Comparison of ENCODE assay signal across 16 cellular contexts in genomic region chr10:32023264-32023663, GRCh38. TPM values are rescaled to one million over a fixed set of nuclear protein-coding genes. Genes with fewer than 3 reads are reported as not detected.
A peak's percentile ranks its signal among the peaks of the same experiment; 100 is the strongest.
DNase-seq lines count a peak whose midpoint lies in the region; ATAC-seq, FAIRE-seq and TF ChIP-seq lines count a peak whose summit lies in the region.
"Had no signal": no experiment of that assay in that cellular context is flagged by ENCODE, and none has a peak within 500 bp of the region (broad histone marks: within the 10 kb centered on the region; RNA-seq: fewer than 3 reads in every experiment).

No MANE protein-coding gene starts in this region.

- POLR2A ChIA-PET in HepG2 (lab: Yijun Ruan, JAX) = interaction anchor here (1.0 kb wide), 1 partner anchor 36 kb away, joined by 3 read pairs; no protein-coding TSS in a partner anchor

- H3K4me3 ChIP-seq in HepG2 (replicated peaks in 1 of 3; ENCODE audit: insufficient read depth in 1 of 3, low read depth in 2 of 3, low read length in 3 of 3) (peak overlapping the region in 2 of 3 experiments; percentile 5 to 11; a peak in 1 of 6 replicates), right lobe of liver (no peak overlapping the region)
- H3K4me3 ChIP-seq: dorsolateral prefrontal cortex, psoas muscle, spleen had no signal

- 6% methylated on average over 1 of the region's 1 CpG for WGBS in HepG2 (ENCODE audit: low lambda C conversion rate)
- 17% methylated on average over 1 of the region's 1 CpG for WGBS in right lobe of liver (ENCODE audit: insufficient coverage, low coverage, low lambda C conversion rate, missing lambda C conversion rate)

- H3K27ac Mint-ChIP-seq in IgD-negative memory B cell (peak overlapping the region in 2 of 3 donors; percentile 17 to 44), immature natural killer cell (peak overlapping the region in 4 of 6 donors; percentile 9 to 52 (median 32))

- H3K36me3 ChIP-seq in HepG2 (replicated peaks in 1 of 2; ENCODE audit: control insufficient read depth in 1 of 2, insufficient read depth in 2 of 2, low read length in 2 of 2) (peaks cover 14 to 75% of the 10 kb centered on the region in 2 experiments), right lobe of liver (peaks cover 8 to 78% (median 37%) of the 10 kb centered on the region in 4 donors)

- no peak overlapping the region for H2AFZ ChIP-seq in HepG2 (ENCODE audit: low read length)

- no peak; a peak in 1 of 4 replicates for TF ChIP-seq EP300 in HepG2 (IDR thresholded peaks at IDR 0.05; ENCODE audit: low read depth in 2 of 2, low read length in 2 of 2)
- no peak for TF ChIP-seq EP300 in HepG2 (CRISPR knock-in tag; IDR thresholded peaks at IDR 0.05; ENCODE audit: borderline replicate concordance)

- H3K9ac ChIP-seq in HepG2 (ENCODE audit: insufficient read depth, low read depth, low read length) = peak overlapping the region; percentile 7; the same call in 1 of the 2 replicates

- peaks cover 4 to 8% (median 5%) of the 10 kb centered on the region in 3 donors for H3K4me1 Mint-ChIP-seq in IgD-negative memory B cell
- H3K4me1 Mint-ChIP-seq in immature natural killer cell = peaks cover 1 to 15% of the 10 kb centered on the region in 2 donors

- H3K27me3 Mint-ChIP-seq in IgD-negative memory B cell (no peaks in the 10 kb centered on the region), immature natural killer cell (ENCODE audit: low read depth in 3 of 3) (no peaks in the 10 kb centered on the region)

- TF ChIP-seq POLR2A in HepG2 (IDR thresholded peaks at IDR 0.05; ENCODE audit: insufficient read depth in 1 of 2, low read depth in 2 of 2, low read length in 2 of 2) (no peak), right lobe of liver (IDR thresholded peaks at IDR 0.05) (no peak)

- TF ChIP-seq CTCF in HepG2 (CRISPR knock-in tag; IDR thresholded peaks at IDR 0.05) (no peak), right lobe of liver (IDR thresholded peaks at IDR 0.05) (no peak)

- in situ Hi-C loops in HepG2 (cut with HindIII; ENCODE audit: extremely low pct_ligation_motif_present, low pct_unique_long_range_greater_than_20kb) = no loop called here

- peaks cover 35% of the 10 kb centered on the region for H3K4me1 ChIP-seq in HepG2 (ENCODE audit: insufficient read depth, low read length)
- no peaks in the 10 kb centered on the region for H3K4me1 ChIP-seq in right lobe of liver
- H3K4me1 ChIP-seq: psoas muscle had no signal

- H3K9me3 Mint-ChIP-seq in IgD-negative memory B cell (no peaks in the 10 kb centered on the region), immature natural killer cell (no peaks in the 10 kb centered on the region)
- H3K9me3 Mint-ChIP-seq: activated naive CD4-positive, alpha-beta T cell treated with anti-CD3 and anti-CD28 coated beads, Interleukin-2, amount 50 U/mL, for 72 hours had no signal

- H3K4me3 Mint-ChIP-seq in IgD-negative memory B cell = no peak overlapping the region
- H3K4me3 Mint-ChIP-seq in immature natural killer cell = no peak overlapping the region

- peak; percentile 72 for ATAC-seq in HepG2
- no peak for ATAC-seq in right lobe of liver
- no peak for ATAC-seq in HG02981 (IDR thresholded peaks at IDR 0.05; ENCODE audit: unreplicated experiment)
- ATAC-seq: activated naive CD4-positive, alpha-beta T cell treated with anti-CD3 and anti-CD28 coated beads, Interleukin-2, amount 50 U/mL, for 72 hours; left ventricle myocardium superior; psoas muscle had no signal

- CTCF ChIA-PET in HepG2 (lab: Yijun Ruan, JAX; ENCODE audit: low intra/inter-chr PET ratio, low total read pairs) = no interaction called here

- peak; percentile 83 for FAIRE-seq in HepG2 (lab: Jason Lieb, UNC)

- peak overlapping the region; percentile 56 for H3K4me2 ChIP-seq in HepG2 (ENCODE audit: low read depth, low read length)

- DNase-seq in HepG2 (ENCODE audit: low spot score) = peak; percentile 40
- no peak for DNase-seq in right lobe of liver
- DNase-seq in immature natural killer cell = no peak
- DNase-seq in DMS114 treated with DMSO at 0.1 percent for 48 hours (lab: John Stamatoyannopoulos, UW; ENCODE audit: unreplicated experiment) = no peak
- DNase-seq in occipital lobe (lab: John Stamatoyannopoulos, UW) = no peak
- DNase-seq: DMS153, dorsolateral prefrontal cortex, Karpas-422, left ventricle myocardium superior, NCI-H146, psoas muscle, SHP77 treated with DMSO at 0.1 percent for 48 hours, spleen had no signal

- H3K36me3 Mint-ChIP-seq in IgD-negative memory B cell (peaks cover 2% of the 10 kb centered on the region), immature natural killer cell (peaks cover 21 to 40% (median 34%) of the 10 kb centered on the region in 3 donors)

- peak overlapping the region; percentile 71 for H3K27ac ChIP-seq in HepG2 (ENCODE audit: extremely low read length, insufficient read depth, low read length)
- H3K27ac ChIP-seq in right lobe of liver = no peak overlapping the region
- H3K27ac ChIP-seq: psoas muscle had no signal

- peaks cover 5% of the 10 kb centered on the region; the same call in 1 of the 2 replicates for H4K20me1 ChIP-seq in HepG2 (ENCODE audit: insufficient read depth, low read length)

- H3K27me3 ChIP-seq in HepG2 (ENCODE audit: control insufficient read depth in 1 of 2, insufficient read depth in 2 of 2, low read length in 2 of 2) (no peaks in the 10 kb centered on the region), right lobe of liver (no peaks in the 10 kb centered on the region)
- H3K27me3 ChIP-seq: dorsolateral prefrontal cortex, spleen had no signal

- BruUV-seq in HepG2 (replicated peaks; lab: Mats Ljungman, UMichigan) = no TSS peak

- H3K9me3 ChIP-seq in HepG2 (ENCODE audit: low read length) (no peaks in the 10 kb centered on the region), right lobe of liver (no peaks in the 10 kb centered on the region)
- H3K9me3 ChIP-seq: psoas muscle, spleen had no signal

- H3K79me2 ChIP-seq in HepG2 (ENCODE audit: insufficient read depth, low read length) = peaks cover 11% of the 10 kb centered on the region

- TF ChIP-seq RAD21 in HepG2 (CRISPR knock-in tag; IDR thresholded peaks at IDR 0.05) = no peak

- intact Hi-C loops in HepG2 (cut with micrococcal nuclease; ENCODE audit: unreplicated experiment) (no loop called here), right lobe of liver (cut with DNase I) (no loop called here)

TF ChIP-seq in HepG2, 621 proteins besides CTCF, POLR2A, EP300 and RAD21 (continues in another document):
- TF ChIP-seq NFKBIZ (CRISPR knock-in tag; IDR thresholded peaks at IDR 0.05) = 0 out of 2 replicates have a peak, but pooled peaks have one; percentile 35
- peak; percentile 75 for TF ChIP-seq HNF4A (CRISPR knock-in tag; IDR thresholded peaks at IDR 0.05)
- TF ChIP-seq BCL6 (CRISPR knock-in tag; IDR thresholded peaks at IDR 0.05) = 0 out of 2 replicates have a peak, but pooled peaks have one; percentile 21
- TF ChIP-seq HNRNPUL1 (IDR thresholded peaks at IDR 0.05; ENCODE audit: low read depth, low read length) = 0 out of 2 replicates have a peak, but pooled peaks have one; percentile 44
- TF ChIP-seq PPARG (CRISPR knock-in tag; conservative IDR thresholded peaks at IDR 0.05) = 0 out of 2 replicates have a peak, but pooled peaks have one; percentile 24
- TF ChIP-seq ZNF383 (CRISPR knock-in tag; IDR thresholded peaks at IDR 0.05; ENCODE audit: borderline replicate concordance) = no peak

RNA-seq across cellular contexts. Expression of gene KIF5B, which starts 33.0 kb away (rescaled TPM):
- total RNA-seq in HepG2 (2016; rRNA removed; fragmentation: Illumina TruSeq; extraction: Trizol) (133 and 183 TPM in 2 replicates), right lobe of liver (10 to 100 TPM; 12.8 to 44.4 (median 23.3) TPM), occipital lobe (145 TPM)
- total RNA-seq in HepG2 (2016; cell fraction: cytosol; rRNA removed; fragmentation: Illumina TruSeq; extraction: Trizol; ENCODE audit: low read depth) = 11.5 and 13.3 TPM in 2 replicates
- 132 and 189 TPM in 2 replicates for total RNA-seq in HepG2 (2016; cell fraction: insoluble cytoplasmic fraction; rRNA removed; fragmentation: Illumina TruSeq; extraction: Trizol)
- total RNA-seq in HepG2 (2016; cell fraction: membrane; rRNA removed; fragmentation: Illumina TruSeq; extraction: Trizol) = 48.9 and 50.9 TPM in 2 replicates
- total RNA-seq in HepG2 (2016; cell fraction: nucleus; rRNA removed; fragmentation: Illumina TruSeq; extraction: Trizol) = 95.3 and 101 TPM in 2 replicates
- polyA plus RNA-seq in HepG2 (2011; rRNA removed) (24.2 and 34.3 TPM in 2 replicates), IgD-negative memory B cell (24.6 TPM), immature natural killer cell (10 to 100 TPM; 15.0 to 24.8 (median 15.3) TPM)
- 14.2 and 19.7 TPM in 2 replicates for polyA plus RNA-seq in HepG2 (2011; cell fraction: cytosol; rRNA removed)
- polyA plus RNA-seq in HepG2 (2011; cell fraction: nucleus; rRNA removed) = 12.9 and 14.3 TPM in 2 replicates
- polyA plus RNA-seq in HepG2 (2012) = 54.5 and 69.7 TPM in 2 replicates
- polyA plus RNA-seq in HepG2 (2016; cell fraction: cytosol; fragmentation: Illumina TruSeq; extraction: Trizol; ENCODE audit: low read depth) = 2.3 and 2.6 TPM in 2 replicates
- polyA plus RNA-seq in HepG2 (2016; cell fraction: insoluble cytoplasmic fraction; fragmentation: Illumina TruSeq; extraction: Trizol; ENCODE audit: low read depth) = 124 and 134 TPM in 2 replicates
- polyA plus RNA-seq in HepG2 (2016; cell fraction: membrane; fragmentation: Illumina TruSeq; extraction: Trizol; ENCODE audit: low read depth) = 13.6 and 14.9 TPM in 2 replicates
- 84.5 and 87.7 TPM in 2 replicates for polyA plus RNA-seq in HepG2 (2016; cell fraction: nucleus; fragmentation: Illumina TruSeq; extraction: Trizol; ENCODE audit: insufficient read depth, low read depth)
- 16.9 and 19.8 TPM in 2 replicates for polyA minus RNA-seq in HepG2 (2011; rRNA and poly(A)+ RNA removed; ENCODE audit: low replicate concordance)
- polyA minus RNA-seq in HepG2 (2011; cell fraction: cytosol; rRNA and poly(A)+ RNA removed) = 67.3 and 71.1 TPM in 2 replicates
- 84.4 and 86.4 TPM in 2 replicates for polyA minus RNA-seq in HepG2 (2011; cell fraction: nucleus; rRNA and poly(A)+ RNA removed)

Comparison
In these comparisons a context has a peak if more than half of its experiments do, and no peak if none do; other contexts are left out.
1. H3K4me3 ChIP-seq: peak in HepG2 (2 of 3); none in right lobe of liver (0 of 3).